In genomic region chr5:73902327-73903051, GRCh38 we compare ENCODE assay signal across 2 cellular contexts.
TF ChIP-seq lines count a peak whose summit lies in the region.

No MANE protein-coding gene starts in this region.

TF ChIP-seq in GM23338, 12 proteins besides CTCF, POLR2A, EP300 and RAD21 (continued from another document):
- no peak for TF ChIP-seq POLR2AphosphoS5 (IDR thresholded peaks at IDR 0.05; ENCODE audit: low read depth)
- no peak for TF ChIP-seq EZH2 (IDR thresholded peaks at IDR 0.05; ENCODE audit: low read depth, unreplicated experiment)
- TF ChIP-seq JUNB (IDR thresholded peaks at IDR 0.05; ENCODE audit: unreplicated experiment): no peak
- no peak for TF ChIP-seq REST (IDR thresholded peaks at IDR 0.05; ENCODE audit: unreplicated experiment)
- TF ChIP-seq NANOG (IDR thresholded peaks at IDR 0.05; ENCODE audit: borderline replicate concordance): no peak
- TF ChIP-seq ZNF462 (CRISPR knock-in tag; IDR thresholded peaks at IDR 0.05): no peak
- no peak for TF ChIP-seq STAT1 (IDR thresholded peaks at IDR 0.05; ENCODE audit: unreplicated experiment)
- no peak for TF ChIP-seq CREB1 (CRISPR knock-in tag; IDR thresholded peaks at IDR 0.05; ENCODE audit: low read depth)

TF ChIP-seq in GM12878, 131 proteins besides CTCF, POLR2A, EP300 and RAD21 (continued from another document):
- 0 out of 2 replicates have a peak, but pooled peaks have one; percentile 21 for TF ChIP-seq ZNF592 (IDR thresholded peaks at IDR 0.05)
- peak; percentile 17; the same call in 1 of the 2 replicates for TF ChIP-seq JUNB (IDR thresholded peaks at IDR 0.05)
